1 cellular context compared by ENCODE assay signal in genomic region chr6:20212392-20213111, GRCh38.
TF ChIP-seq lines count a peak whose summit lies in the region.

A gene with protein sequence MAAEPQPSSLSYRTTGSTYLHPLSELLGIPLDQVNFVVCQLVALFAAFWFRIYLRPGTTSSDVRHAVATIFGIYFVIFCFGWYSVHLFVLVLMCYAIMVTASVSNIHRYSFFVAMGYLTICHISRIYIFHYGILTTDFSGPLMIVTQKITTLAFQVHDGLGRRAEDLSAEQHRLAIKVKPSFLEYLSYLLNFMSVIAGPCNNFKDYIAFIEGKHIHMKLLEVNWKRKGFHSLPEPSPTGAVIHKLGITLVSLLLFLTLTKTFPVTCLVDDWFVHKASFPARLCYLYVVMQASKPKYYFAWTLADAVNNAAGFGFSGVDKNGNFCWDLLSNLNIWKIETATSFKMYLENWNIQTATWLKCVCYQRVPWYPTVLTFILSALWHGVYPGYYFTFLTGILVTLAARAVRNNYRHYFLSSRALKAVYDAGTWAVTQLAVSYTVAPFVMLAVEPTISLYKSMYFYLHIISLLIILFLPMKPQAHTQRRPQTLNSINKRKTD (minus strand): TSS chr6:20212469. CDS start chr6:20212234, 235 bp downstream.

TF ChIP-seq in K562, 482 proteins besides CTCF, POLR2A, EP300 and RAD21 (continued from another document and continues in another):
- TF ChIP-seq MTA1 (IDR thresholded peaks at IDR 0.05; ENCODE audit: borderline replicate concordance) (no peak), HLTF (IDR thresholded peaks at IDR 0.05) (no peak), ZNF75A (CRISPR knock-in tag; IDR thresholded peaks at IDR 0.05) (no peak), ILF3 (IDR thresholded peaks at IDR 0.05; ENCODE audit: borderline replicate concordance) (no peak), MAFF (IDR thresholded peaks at IDR 0.05; ENCODE audit: low read length) (no peak), OTX1 (CRISPR knock-in tag; IDR thresholded peaks at IDR 0.05) (no peak), SIN3B (IDR thresholded peaks at IDR 0.05; ENCODE audit: low read depth) (no peak), TAF9B (IDR thresholded peaks at IDR 0.05; ENCODE audit: partially characterized antibody) (no peak), ETV1 (tag; conservative IDR thresholded peaks at IDR 0.05; ENCODE audit: low read depth) (no peak), CBX2 (IDR thresholded peaks at IDR 0.05; ENCODE audit: insufficient read depth, low read length, poor library complexity, severe bottlenecking) (no peak), CBX1 (IDR thresholded peaks at IDR 0.05; ENCODE audit: low read depth) (peak; percentile 88; the same call in 1 of the 2 replicates), ATF1 (CRISPR knock-in tag; IDR thresholded peaks at IDR 0.05) (no peak), ATF1 (tag; IDR thresholded peaks at IDR 0.05) (0 out of 2 replicates have a peak, but pooled peaks have one; percentile 11), ZKSCAN1 (IDR thresholded peaks at IDR 0.05; ENCODE audit: low read depth, low read length) (peak; percentile 93), TAF1 (IDR thresholded peaks at IDR 0.05; ENCODE audit: control insufficient read depth, extremely low read depth, insufficient read depth, low read length, severe bottlenecking) (peak; percentile 61), WHSC1 (IDR thresholded peaks at IDR 0.05; ENCODE audit: low read length) (no peak), SREBF2 (CRISPR knock-in tag; IDR thresholded peaks at IDR 0.05) (no peak), ZNF23 (CRISPR knock-in tag; IDR thresholded peaks at IDR 0.05) (no peak), NEUROD1 (IDR thresholded peaks at IDR 0.05; ENCODE audit: borderline replicate concordance, low read depth, low read length, partially characterized antibody) (no peak), ZNF347 (CRISPR knock-in tag; IDR thresholded peaks at IDR 0.05; ENCODE audit: low read depth) (no peak), RHOXF2B (CRISPR knock-in tag; conservative IDR thresholded peaks at IDR 0.05) (no peak), FOXK2 (conservative IDR thresholded peaks at IDR 0.05 in 1 of 2, IDR thresholded peaks at IDR 0.05 in 1 of 2; ENCODE audit: low read depth in 2 of 2) (peak in 1 of 2 experiments; percentile 47; a peak in 2 of 4 replicates), THRAP3 (IDR thresholded peaks at IDR 0.05; ENCODE audit: borderline replicate concordance) (no peak), ZNF146 (CRISPR knock-in tag; IDR thresholded peaks at IDR 0.05; ENCODE audit: unreplicated experiment) (no peak), TFAM (CRISPR knock-in tag; conservative IDR thresholded peaks at IDR 0.05) (no peak), RBM17 (IDR thresholded peaks at IDR 0.05; ENCODE audit: borderline replicate concordance, low read depth, low read length) (no peak), MCM5 (IDR thresholded peaks at IDR 0.05; ENCODE audit: low read depth) (no peak), ZNF77 (CRISPR knock-in tag; IDR thresholded peaks at IDR 0.05) (no peak), SMAD1 (IDR thresholded peaks at IDR 0.05; ENCODE audit: low read depth, low read length, partially characterized antibody) (peak; percentile 17), ZNF431 (CRISPR knock-in tag; IDR thresholded peaks at IDR 0.05) (no peak; the same call in 1 of the 2 replicates), ZBTB33 (CRISPR knock-in tag; IDR thresholded peaks at IDR 0.05) (0 out of 2 replicates have a peak, but pooled peaks have one; percentile 4), GTF2F1 (IDR thresholded peaks at IDR 0.05; ENCODE audit: low read depth, low read length) (no peak), LEF1 (IDR thresholded peaks at IDR 0.05) (no peak), TBP (optimal IDR thresholded peaks at IDR 0.05; ENCODE audit: low read depth, low read length) (peak; percentile 72), MEF2D (tag; conservative IDR thresholded peaks at IDR 0.05; ENCODE audit: low read depth) (no peak), ILK (tag; IDR thresholded peaks at IDR 0.05; ENCODE audit: borderline replicate concordance, low read depth) (no peak), ESRRA (IDR thresholded peaks at IDR 0.05; ENCODE audit: borderline replicate concordance, low read depth) (peak; percentile 58; the same call in 1 of the 2 replicates), POLR2B (IDR thresholded peaks at IDR 0.05; ENCODE audit: low read depth, partially characterized antibody) (no peak), SIRT6 (IDR thresholded peaks at IDR 0.05; ENCODE audit: low read depth, low read length) (no peak), RB1 (IDR thresholded peaks at IDR 0.05; ENCODE audit: low read depth) (peak; percentile 74), CHD2 (IDR thresholded peaks at IDR 0.05; ENCODE audit: low read depth, low read length) (no peak), TAF15 (IDR thresholded peaks at IDR 0.05; ENCODE audit: low read depth, low read length) (no peak), RFX5 (IDR thresholded peaks at IDR 0.05; ENCODE audit: low read depth, low read length) (no peak), NR2C2 (CRISPR knock-in tag; IDR thresholded peaks at IDR 0.05) (no peak), NR2C2 (tag; IDR thresholded peaks at IDR 0.05) (no peak), TARDBP (IDR thresholded peaks at IDR 0.05) (peak; percentile 28; the same call in 1 of the 2 replicates), ZNF121 (CRISPR knock-in tag; conservative IDR thresholded peaks at IDR 0.05) (no peak), ZNF324 (CRISPR knock-in tag; IDR thresholded peaks at IDR 0.05) (no peak), DLX4 (CRISPR knock-in tag; IDR thresholded peaks at IDR 0.05) (no peak), PTBP1 (IDR thresholded peaks at IDR 0.05; ENCODE audit: low read depth, low read length) (no peak), SRSF1 (IDR thresholded peaks at IDR 0.05; ENCODE audit: low read depth, low read length) (no peak), NCOA1 (IDR thresholded peaks at IDR 0.05; ENCODE audit: low read depth) (no peak; the same call in 1 of the 2 replicates), U2AF2 (optimal IDR thresholded peaks at IDR 0.05; ENCODE audit: low read depth, low read length) (no peak), BRD9 (IDR thresholded peaks at IDR 0.05; ENCODE audit: low read depth, partially characterized antibody) (no peak)
- TF ChIP-seq, protein P1, sequence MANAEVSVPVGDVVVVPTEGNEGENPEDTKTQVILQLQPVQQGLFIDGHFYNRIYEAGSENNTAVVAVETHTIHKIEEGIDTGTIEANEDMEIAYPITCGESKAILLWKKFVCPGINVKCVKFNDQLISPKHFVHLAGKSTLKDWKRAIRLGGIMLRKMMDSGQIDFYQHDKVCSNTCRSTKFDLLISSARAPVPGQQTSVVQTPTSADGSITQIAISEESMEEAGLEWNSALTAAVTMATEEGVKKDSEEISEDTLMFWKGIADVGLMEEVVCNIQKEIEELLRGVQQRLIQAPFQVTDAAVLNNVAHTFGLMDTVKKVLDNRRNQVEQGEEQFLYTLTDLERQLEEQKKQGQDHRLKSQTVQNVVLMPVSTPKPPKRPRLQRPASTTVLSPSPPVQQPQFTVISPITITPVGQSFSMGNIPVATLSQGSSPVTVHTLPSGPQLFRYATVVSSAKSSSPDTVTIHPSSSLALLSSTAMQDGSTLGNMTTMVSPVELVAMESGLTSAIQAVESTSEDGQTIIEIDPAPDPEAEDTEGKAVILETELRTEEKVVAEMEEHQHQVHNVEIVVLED (CRISPR knock-in tag; IDR thresholded peaks at IDR 0.05): no peak
- TF ChIP-seq, protein P2, sequence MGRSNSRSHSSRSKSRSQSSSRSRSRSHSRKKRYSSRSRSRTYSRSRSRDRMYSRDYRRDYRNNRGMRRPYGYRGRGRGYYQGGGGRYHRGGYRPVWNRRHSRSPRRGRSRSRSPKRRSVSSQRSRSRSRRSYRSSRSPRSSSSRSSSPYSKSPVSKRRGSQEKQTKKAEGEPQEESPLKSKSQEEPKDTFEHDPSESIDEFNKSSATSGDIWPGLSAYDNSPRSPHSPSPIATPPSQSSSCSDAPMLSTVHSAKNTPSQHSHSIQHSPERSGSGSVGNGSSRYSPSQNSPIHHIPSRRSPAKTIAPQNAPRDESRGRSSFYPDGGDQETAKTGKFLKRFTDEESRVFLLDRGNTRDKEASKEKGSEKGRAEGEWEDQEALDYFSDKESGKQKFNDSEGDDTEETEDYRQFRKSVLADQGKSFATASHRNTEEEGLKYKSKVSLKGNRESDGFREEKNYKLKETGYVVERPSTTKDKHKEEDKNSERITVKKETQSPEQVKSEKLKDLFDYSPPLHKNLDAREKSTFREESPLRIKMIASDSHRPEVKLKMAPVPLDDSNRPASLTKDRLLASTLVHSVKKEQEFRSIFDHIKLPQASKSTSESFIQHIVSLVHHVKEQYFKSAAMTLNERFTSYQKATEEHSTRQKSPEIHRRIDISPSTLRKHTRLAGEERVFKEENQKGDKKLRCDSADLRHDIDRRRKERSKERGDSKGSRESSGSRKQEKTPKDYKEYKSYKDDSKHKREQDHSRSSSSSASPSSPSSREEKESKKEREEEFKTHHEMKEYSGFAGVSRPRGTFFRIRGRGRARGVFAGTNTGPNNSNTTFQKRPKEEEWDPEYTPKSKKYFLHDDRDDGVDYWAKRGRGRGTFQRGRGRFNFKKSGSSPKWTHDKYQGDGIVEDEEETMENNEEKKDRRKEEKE (IDR thresholded peaks at IDR 0.05; ENCODE audit: borderline replicate concordance in 1 of 2, control insufficient read depth in 1 of 2, low read depth in 2 of 2, low read length in 1 of 2): 0 out of 4 replicates have a peak, but pooled peaks of 1 of the 2 experiments have one; percentile 24
- TF ChIP-seq, protein P3, sequence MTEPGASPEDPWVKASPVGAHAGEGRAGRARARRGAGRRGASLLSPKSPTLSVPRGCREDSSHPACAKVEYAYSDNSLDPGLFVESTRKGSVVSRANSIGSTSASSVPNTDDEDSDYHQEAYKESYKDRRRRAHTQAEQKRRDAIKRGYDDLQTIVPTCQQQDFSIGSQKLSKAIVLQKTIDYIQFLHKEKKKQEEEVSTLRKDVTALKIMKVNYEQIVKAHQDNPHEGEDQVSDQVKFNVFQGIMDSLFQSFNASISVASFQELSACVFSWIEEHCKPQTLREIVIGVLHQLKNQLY (CRISPR knock-in tag; conservative IDR thresholded peaks at IDR 0.05): no peak
- TF ChIP-seq, protein P4, sequence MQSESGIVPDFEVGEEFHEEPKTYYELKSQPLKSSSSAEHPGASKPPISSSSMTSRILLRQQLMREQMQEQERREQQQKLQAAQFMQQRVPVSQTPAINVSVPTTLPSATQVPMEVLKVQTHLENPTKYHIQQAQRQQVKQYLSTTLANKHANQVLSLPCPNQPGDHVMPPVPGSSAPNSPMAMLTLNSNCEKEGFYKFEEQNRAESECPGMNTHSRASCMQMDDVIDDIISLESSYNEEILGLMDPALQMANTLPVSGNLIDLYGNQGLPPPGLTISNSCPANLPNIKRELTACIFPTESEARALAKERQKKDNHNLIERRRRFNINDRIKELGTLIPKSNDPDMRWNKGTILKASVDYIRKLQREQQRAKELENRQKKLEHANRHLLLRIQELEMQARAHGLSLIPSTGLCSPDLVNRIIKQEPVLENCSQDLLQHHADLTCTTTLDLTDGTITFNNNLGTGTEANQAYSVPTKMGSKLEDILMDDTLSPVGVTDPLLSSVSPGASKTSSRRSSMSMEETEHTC (IDR thresholded peaks at IDR 0.05): no peak
- TF ChIP-seq, protein P5, sequence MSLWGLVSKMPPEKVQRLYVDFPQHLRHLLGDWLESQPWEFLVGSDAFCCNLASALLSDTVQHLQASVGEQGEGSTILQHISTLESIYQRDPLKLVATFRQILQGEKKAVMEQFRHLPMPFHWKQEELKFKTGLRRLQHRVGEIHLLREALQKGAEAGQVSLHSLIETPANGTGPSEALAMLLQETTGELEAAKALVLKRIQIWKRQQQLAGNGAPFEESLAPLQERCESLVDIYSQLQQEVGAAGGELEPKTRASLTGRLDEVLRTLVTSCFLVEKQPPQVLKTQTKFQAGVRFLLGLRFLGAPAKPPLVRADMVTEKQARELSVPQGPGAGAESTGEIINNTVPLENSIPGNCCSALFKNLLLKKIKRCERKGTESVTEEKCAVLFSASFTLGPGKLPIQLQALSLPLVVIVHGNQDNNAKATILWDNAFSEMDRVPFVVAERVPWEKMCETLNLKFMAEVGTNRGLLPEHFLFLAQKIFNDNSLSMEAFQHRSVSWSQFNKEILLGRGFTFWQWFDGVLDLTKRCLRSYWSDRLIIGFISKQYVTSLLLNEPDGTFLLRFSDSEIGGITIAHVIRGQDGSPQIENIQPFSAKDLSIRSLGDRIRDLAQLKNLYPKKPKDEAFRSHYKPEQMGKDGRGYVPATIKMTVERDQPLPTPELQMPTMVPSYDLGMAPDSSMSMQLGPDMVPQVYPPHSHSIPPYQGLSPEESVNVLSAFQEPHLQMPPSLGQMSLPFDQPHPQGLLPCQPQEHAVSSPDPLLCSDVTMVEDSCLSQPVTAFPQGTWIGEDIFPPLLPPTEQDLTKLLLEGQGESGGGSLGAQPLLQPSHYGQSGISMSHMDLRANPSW (CRISPR knock-in tag; IDR thresholded peaks at IDR 0.05): no peak
- TF ChIP-seq, protein P6, sequence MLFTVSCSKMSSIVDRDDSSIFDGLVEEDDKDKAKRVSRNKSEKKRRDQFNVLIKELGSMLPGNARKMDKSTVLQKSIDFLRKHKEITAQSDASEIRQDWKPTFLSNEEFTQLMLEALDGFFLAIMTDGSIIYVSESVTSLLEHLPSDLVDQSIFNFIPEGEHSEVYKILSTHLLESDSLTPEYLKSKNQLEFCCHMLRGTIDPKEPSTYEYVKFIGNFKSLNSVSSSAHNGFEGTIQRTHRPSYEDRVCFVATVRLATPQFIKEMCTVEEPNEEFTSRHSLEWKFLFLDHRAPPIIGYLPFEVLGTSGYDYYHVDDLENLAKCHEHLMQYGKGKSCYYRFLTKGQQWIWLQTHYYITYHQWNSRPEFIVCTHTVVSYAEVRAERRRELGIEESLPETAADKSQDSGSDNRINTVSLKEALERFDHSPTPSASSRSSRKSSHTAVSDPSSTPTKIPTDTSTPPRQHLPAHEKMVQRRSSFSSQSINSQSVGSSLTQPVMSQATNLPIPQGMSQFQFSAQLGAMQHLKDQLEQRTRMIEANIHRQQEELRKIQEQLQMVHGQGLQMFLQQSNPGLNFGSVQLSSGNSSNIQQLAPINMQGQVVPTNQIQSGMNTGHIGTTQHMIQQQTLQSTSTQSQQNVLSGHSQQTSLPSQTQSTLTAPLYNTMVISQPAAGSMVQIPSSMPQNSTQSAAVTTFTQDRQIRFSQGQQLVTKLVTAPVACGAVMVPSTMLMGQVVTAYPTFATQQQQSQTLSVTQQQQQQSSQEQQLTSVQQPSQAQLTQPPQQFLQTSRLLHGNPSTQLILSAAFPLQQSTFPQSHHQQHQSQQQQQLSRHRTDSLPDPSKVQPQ (CRISPR knock-in tag; IDR thresholded peaks at IDR 0.05; ENCODE audit: borderline replicate concordance): no peak
